ENCODE assay signal across 16 cellular contexts in genomic region chr20:30168800-30169138, GRCh38.
A peak's percentile ranks its signal among the peaks of the same experiment; 100 is the strongest.
DNase-seq lines count a peak whose midpoint lies in the region; ATAC-seq and TF ChIP-seq lines count a peak whose summit lies in the region.
"Had no signal": no experiment of that assay in that cellular context is flagged by ENCODE, and none has a peak within 500 bp of the region (broad histone marks: within the 10 kb centered on the region; RNA-seq: fewer than 3 reads in every experiment).

No MANE protein-coding gene starts in this region.

- TF ChIP-seq POLR2A in testis (IDR thresholded peaks at IDR 0.05) = no peak

- no peaks in the 10 kb centered on the region for H3K9me3 ChIP-seq in testis
- H3K9me3 ChIP-seq: A549, BLaER1 had no signal

- H3K36me3 Mint-ChIP-seq in activated naive CD8-positive, alpha-beta T cell = peaks cover 8% of the 10 kb centered on the region
- H3K36me3 Mint-ChIP-seq in activated naive CD8-positive, alpha-beta T cell treated with anti-CD3 and anti-CD28 coated beads for 36 hours = peaks cover 39% of the 10 kb centered on the region
- H3K36me3 Mint-ChIP-seq: CD14-positive monocyte; CD4-positive, alpha-beta memory T cell had no signal

- no peaks in the 10 kb centered on the region for H3K4me1 ChIP-seq in testis
- H3K4me1 ChIP-seq: A549, BLaER1 had no signal

- H3K27ac Mint-ChIP-seq in activated naive CD8-positive, alpha-beta T cell = no peak overlapping the region
- H3K27ac Mint-ChIP-seq in activated naive CD8-positive, alpha-beta T cell treated with anti-CD3 and anti-CD28 coated beads for 36 hours = no peak overlapping the region
- H3K27ac Mint-ChIP-seq: CD14-positive monocyte; CD4-positive, alpha-beta memory T cell; GM23338 had no signal

- H3K4me1 Mint-ChIP-seq in activated naive CD8-positive, alpha-beta T cell (ENCODE audit: low read depth) = peaks cover 38% of the 10 kb centered on the region
- H3K4me1 Mint-ChIP-seq in activated naive CD8-positive, alpha-beta T cell treated with anti-CD3 and anti-CD28 coated beads for 36 hours = peaks cover 28% of the 10 kb centered on the region
- H3K4me1 Mint-ChIP-seq: CD14-positive monocyte, GM23338 had no signal

- ATAC-seq in GM19035 (IDR thresholded peaks at IDR 0.05; ENCODE audit: unreplicated experiment) = no peak
- ATAC-seq: A549, GM23338 had no signal

- no peaks in the 10 kb centered on the region for H3K36me3 ChIP-seq in testis (ENCODE audit: low read depth, missing control alignments)
- H3K36me3 ChIP-seq: BLaER1 had no signal

- H3K27me3 ChIP-seq in testis = no peaks in the 10 kb centered on the region
- H3K27me3 ChIP-seq: BLaER1 had no signal

- H3K4me3 Mint-ChIP-seq in activated naive CD8-positive, alpha-beta T cell = peak overlapping the region; percentile 32
- no peak overlapping the region for H3K4me3 Mint-ChIP-seq in activated naive CD8-positive, alpha-beta T cell treated with anti-CD3 and anti-CD28 coated beads for 36 hours
- H3K4me3 Mint-ChIP-seq: CD4-positive, alpha-beta memory T cell; GM23338 had no signal

- 60 to 80% methylated on average over 11 of the region's 11 CpGs for WGBS in testis, 2 donors

- DNase-seq in DMS 273 (lab: John Stamatoyannopoulos, UW; ENCODE audit: unreplicated experiment) (peak; percentile 6), DMS 273 treated with DMSO at 0.1 percent for 48 hours (lab: John Stamatoyannopoulos, UW) (no peak), epidermal melanocyte (ENCODE audit: insufficient read length, low spot score) (peak; percentile 11), testis (no peak), amygdala (lab: John Stamatoyannopoulos, UW) (no peak)
- DNase-seq in activated naive CD8-positive, alpha-beta T cell treated with anti-CD3 and anti-CD28 coated beads for 36 hours = no peak
- DNase-seq: HCEC 1CT had no signal

- TF ChIP-seq CTCF in testis (IDR thresholded peaks at IDR 0.05) = no peak

- peak overlapping the region; percentile 26 to 51 for H3K4me3 ChIP-seq in testis
- H3K4me3 ChIP-seq: A549, BLaER1, GM23338 had no signal

- peaks cover under 1% of the 10 kb centered on the region for H3K9me3 Mint-ChIP-seq in activated naive CD8-positive, alpha-beta T cell (ENCODE audit: low read depth)
- H3K9me3 Mint-ChIP-seq in activated naive CD8-positive, alpha-beta T cell treated with anti-CD3 and anti-CD28 coated beads for 36 hours = peaks cover 28% of the 10 kb centered on the region

- intact Hi-C loops in testis (cut with DNase I; ENCODE audit: low total_unique reads) = no loop called here

- no peak overlapping the region for H3K27ac ChIP-seq in testis
- H3K27ac ChIP-seq: 22Rv1, A549, BLaER1, HL-60 had no signal

- H3K27me3 Mint-ChIP-seq in activated naive CD8-positive, alpha-beta T cell = no peaks in the 10 kb centered on the region
- no peaks in the 10 kb centered on the region for H3K27me3 Mint-ChIP-seq in activated naive CD8-positive, alpha-beta T cell treated with anti-CD3 and anti-CD28 coated beads for 36 hours
- H3K27me3 Mint-ChIP-seq: CD4-positive, alpha-beta memory T cell had no signal

Comparison
In these comparisons a context has a peak if more than half of its experiments do, and no peak if none do; other contexts are left out.
1. DNase-seq: peak in DMS 273 (single experiment) and epidermal melanocyte (single experiment); none in DMS 273 treated with DMSO at 0.1 percent for 48 hours (single experiment), activated naive CD8-positive, alpha-beta T cell treated with anti-CD3 and anti-CD28 coated beads for 36 hours (single experiment), testis (single experiment) and amygdala (0 of 56).